In genomic region chr16:23960081-23960499, GRCh38 we compare ENCODE assay signal across 20 cellular contexts.
A peak's percentile ranks its signal among the peaks of the same experiment; 100 is the strongest.
DNase-seq lines count a peak whose midpoint lies in the region; ATAC-seq, FAIRE-seq and TF ChIP-seq lines count a peak whose summit lies in the region.
"Had no signal": no experiment of that assay in that cellular context is flagged by ENCODE, and none has a peak within 500 bp of the region (broad histone marks: within the 10 kb centered on the region; RNA-seq: fewer than 3 reads in every experiment).

No MANE protein-coding gene starts in this region.

- peaks cover 18% of the 10 kb centered on the region for H3K36me3 Mint-ChIP-seq in activated CD4-positive, alpha-beta T cell treated with anti-CD3 and anti-CD28 coated beads, Interleukin-2, amount 10 ng/mL, durations not matched to agents 24 days and 14 days (ENCODE audit: low read depth)
- H3K36me3 Mint-ChIP-seq in activated T-helper 2 cell treated with anti-CD3 and anti-CD28 coated beads, Interferon-gamma antibody, Interleukin-2, Interleukin-4, amounts not matched to agents 10 μg/mL and 5 μg/mL and 100 μg/mL, durations not matched to agents 14 hours and 24 hours and 36 hours (ENCODE audit: low read depth), result peaks cover 22% of the 10 kb centered on the region
- H3K36me3 Mint-ChIP-seq in natural killer cell, result no peaks in the 10 kb centered on the region

- peaks cover 0 to 7% (median 0%) of the 10 kb centered on the region in 9 donors for H3K27me3 ChIP-seq in heart left ventricle
- H3K27me3 ChIP-seq: adrenal gland, upper lobe of left lung had no signal

- H3K4me1 ChIP-seq in heart left ventricle, result peaks cover 0 to 28% (median 0%) of the 10 kb centered on the region in 12 donors
- H3K4me1 ChIP-seq: adrenal gland had no signal

- no peaks in the 10 kb centered on the region for H3K36me3 ChIP-seq in heart left ventricle
- H3K36me3 ChIP-seq: adrenal gland, upper lobe of left lung, WERI-Rb-1 had no signal

- H3K27ac ChIP-seq in heart left ventricle, result no peak overlapping the region
- H3K27ac ChIP-seq: adrenal gland, C4-2B, upper lobe of left lung, WERI-Rb-1 had no signal

- H3K9me3 ChIP-seq in heart left ventricle, result no peaks in the 10 kb centered on the region
- H3K9me3 ChIP-seq: adrenal gland, upper lobe of left lung had no signal

- intact Hi-C loops in activated CD4-positive, alpha-beta T cell treated with anti-CD3 and anti-CD28 coated beads, Interleukin-2, amount 10 ng/mL, durations not matched to agents 24 days and 14 days (cut with micrococcal nuclease), result loop anchor here (2.0 to 5.0 kb wide), 2 partner anchors 43 to 79 kb away; no protein-coding TSS in a partner anchor
- intact Hi-C loops in activated T-helper 2 cell treated with anti-CD3 and anti-CD28 coated beads, Interferon-gamma antibody, Interleukin-2, Interleukin-4, amounts not matched to agents 10 μg/mL and 5 μg/mL and 100 μg/mL, durations not matched to agents 14 hours and 24 hours and 36 hours (cut with micrococcal nuclease), result loop anchor here (5.0 kb wide), 2 partner anchors 133 to 158 kb away; no protein-coding TSS in a partner anchor
- intact Hi-C loops in natural killer cell (cut with micrococcal nuclease), result no loop called here
- intact Hi-C loops in heart left ventricle (cut with DNase I), result no loop called here

- H3K4me3 ChIP-seq in heart left ventricle, result no peak overlapping the region
- H3K4me3 ChIP-seq: adrenal gland, upper lobe of left lung had no signal

- H3K4me1 Mint-ChIP-seq in activated CD4-positive, alpha-beta T cell treated with anti-CD3 and anti-CD28 coated beads, Interleukin-2, amount 10 ng/mL, durations not matched to agents 24 days and 14 days, result peaks cover 55% of the 10 kb centered on the region
- H3K4me1 Mint-ChIP-seq in activated T-helper 2 cell treated with anti-CD3 and anti-CD28 coated beads, Interferon-gamma antibody, Interleukin-2, Interleukin-4, amounts not matched to agents 10 μg/mL and 5 μg/mL and 100 μg/mL, durations not matched to agents 14 hours and 24 hours and 36 hours (ENCODE audit: low read depth), result peaks cover 52% of the 10 kb centered on the region
- H3K4me1 Mint-ChIP-seq in natural killer cell, result peaks cover 56 to 67% of the 10 kb centered on the region in 2 donors

- TF ChIP-seq POLR2A in GM12891 (IDR thresholded peaks at IDR 0.05; ENCODE audit: low read depth, low read length), result no peak
- TF ChIP-seq POLR2A in heart left ventricle (IDR thresholded peaks at IDR 0.05), result no peak

- H3K27ac Mint-ChIP-seq in activated CD4-positive, alpha-beta T cell treated with anti-CD3 and anti-CD28 coated beads, Interleukin-2, amount 10 ng/mL, durations not matched to agents 24 days and 14 days, result peak overlapping the region; percentile 79
- peak overlapping the region; percentile 74 for H3K27ac Mint-ChIP-seq in activated T-helper 2 cell treated with anti-CD3 and anti-CD28 coated beads, Interferon-gamma antibody, Interleukin-2, Interleukin-4, amounts not matched to agents 10 μg/mL and 5 μg/mL and 100 μg/mL, durations not matched to agents 14 hours and 24 hours and 36 hours
- H3K27ac Mint-ChIP-seq in natural killer cell, result peak overlapping the region; percentile 27 to 66

- no peak for FAIRE-seq in GM12891 (lab: Jason Lieb, UNC)
- FAIRE-seq: A204.1, frontal cortex had no signal

- no peak for DNase-seq in activated CD4-positive, alpha-beta T cell treated with anti-CD3 and anti-CD28 coated beads, Interleukin-2, amount 10 ng/mL, durations not matched to agents 24 days and 14 days
- no peak for DNase-seq in activated CD4-positive, alpha-beta T cell treated with anti-CD3 and anti-CD28 coated beads for 48 hours
- DNase-seq in GM12891 (ENCODE audit: insufficient read length, low spot score) (no peak), natural killer cell (no peak), heart left ventricle (no peak), medulla oblongata (ENCODE audit: extremely low spot score) (no peak)
- no peak for DNase-seq in activated T-helper 2 cell treated with anti-CD3 and anti-CD28 coated beads, Interferon-gamma antibody, Interleukin-2, Interleukin-4, amounts not matched to agents 10 μg/mL and 5 μg/mL and 100 μg/mL, durations not matched to agents 14 hours and 24 hours and 36 hours (ENCODE audit: low spot score)
- DNase-seq: adrenal gland; Karpas-422; NCI-H1105; NCI-H2081 treated with DMSO at 0.1 percent for 48 hours; NCI-H510A treated with DMSO at 0.1 percent for 48 hours; stimulated activated naive CD4-positive, alpha-beta T cell treated with Interleukin-2 at 50 U/mL for 16 hours; SW 1271; upper lobe of left lung; WERI-Rb-1 had no signal

- WGBS in heart left ventricle, 4 donors, result 49 to 61% (median 54%) methylated on average over 2 of the region's 2 CpGs

- ATAC-seq in natural killer cell, result peak in 2 of 3 donors; percentile 15 to 26
- ATAC-seq in GM21723 (IDR thresholded peaks at IDR 0.05; ENCODE audit: unreplicated experiment), result no peak
- ATAC-seq in heart left ventricle, result no peak

- peaks cover 5% of the 10 kb centered on the region for H3K9me3 Mint-ChIP-seq in activated CD4-positive, alpha-beta T cell treated with anti-CD3 and anti-CD28 coated beads, Interleukin-2, amount 10 ng/mL, durations not matched to agents 24 days and 14 days
- H3K9me3 Mint-ChIP-seq in activated T-helper 2 cell treated with anti-CD3 and anti-CD28 coated beads, Interferon-gamma antibody, Interleukin-2, Interleukin-4, amounts not matched to agents 10 μg/mL and 5 μg/mL and 100 μg/mL, durations not matched to agents 14 hours and 24 hours and 36 hours, result no peaks in the 10 kb centered on the region
- no peaks in the 10 kb centered on the region for H3K9me3 Mint-ChIP-seq in natural killer cell

- TF ChIP-seq CTCF in natural killer cell (IDR thresholded peaks at IDR 0.05), result no peak
- no peak for TF ChIP-seq CTCF in heart left ventricle (IDR thresholded peaks at IDR 0.05)

- no peaks in the 10 kb centered on the region for H3K27me3 Mint-ChIP-seq in activated CD4-positive, alpha-beta T cell treated with anti-CD3 and anti-CD28 coated beads, Interleukin-2, amount 10 ng/mL, durations not matched to agents 24 days and 14 days
- H3K27me3 Mint-ChIP-seq in activated T-helper 2 cell treated with anti-CD3 and anti-CD28 coated beads, Interferon-gamma antibody, Interleukin-2, Interleukin-4, amounts not matched to agents 10 μg/mL and 5 μg/mL and 100 μg/mL, durations not matched to agents 14 hours and 24 hours and 36 hours (ENCODE audit: low read depth), result no peaks in the 10 kb centered on the region
- H3K27me3 Mint-ChIP-seq in natural killer cell (ENCODE audit: low read depth in 2 of 2), result no peaks in the 10 kb centered on the region

- peak overlapping the region; percentile 59 for H3K4me3 Mint-ChIP-seq in activated CD4-positive, alpha-beta T cell treated with anti-CD3 and anti-CD28 coated beads, Interleukin-2, amount 10 ng/mL, durations not matched to agents 24 days and 14 days
- peak overlapping the region; percentile 23 for H3K4me3 Mint-ChIP-seq in activated T-helper 2 cell treated with anti-CD3 and anti-CD28 coated beads, Interferon-gamma antibody, Interleukin-2, Interleukin-4, amounts not matched to agents 10 μg/mL and 5 μg/mL and 100 μg/mL, durations not matched to agents 14 hours and 24 hours and 36 hours (ENCODE audit: low read depth)
- H3K4me3 Mint-ChIP-seq in natural killer cell, result peak overlapping the region; percentile 6

TF ChIP-seq in GM12891, 5 proteins besides CTCF, POLR2A, EP300 and RAD21:
- TF ChIP-seq PAX5 (IDR thresholded peaks at IDR 0.05; ENCODE audit: insufficient read depth, low read length, severe bottlenecking), result no peak
- no peak for TF ChIP-seq TAF1 (IDR thresholded peaks at IDR 0.05; ENCODE audit: low read depth, low read length)
- TF ChIP-seq SPI1 (IDR thresholded peaks at IDR 0.05; ENCODE audit: low read depth, low read length), result 0 out of 2 replicates have a peak, but pooled peaks have one; percentile 4
- no peak for TF ChIP-seq POLR2AphosphoS5 (IDR thresholded peaks at IDR 0.05; ENCODE audit: low read depth, low read length)

Comparison
In these comparisons a context has a peak if more than half of its experiments do, and no peak if none do; other contexts are left out.
1. H3K4me3 Mint-ChIP-seq: peak in every context shown above with its lines; median percentile 59 in activated CD4-positive, alpha-beta T cell treated with anti-CD3 and anti-CD28 coated beads, Interleukin-2, amount 10 ng/mL, durations not matched to agents 24 days and 14 days; 23 in activated T-helper 2 cell treated with anti-CD3 and anti-CD28 coated beads, Interferon-gamma antibody, Interleukin-2, Interleukin-4, amounts not matched to agents 10 μg/mL and 5 μg/mL and 100 μg/mL, durations not matched to agents 14 hours and 24 hours and 36 hours; 6 in natural killer cell.
2. ATAC-seq: peak in natural killer cell (2 of 3); none in GM21723 (single experiment) and heart left ventricle (0 of 4).
3. intact Hi-C loops: an anchor here in activated CD4-positive, alpha-beta T cell treated with anti-CD3 and anti-CD28 coated beads, Interleukin-2, amount 10 ng/mL, durations not matched to agents 24 days and 14 days (2.0 to 5.0 kb wide) and activated T-helper 2 cell treated with anti-CD3 and anti-CD28 coated beads, Interferon-gamma antibody, Interleukin-2, Interleukin-4, amounts not matched to agents 10 μg/mL and 5 μg/mL and 100 μg/mL, durations not matched to agents 14 hours and 24 hours and 36 hours (5.0 kb wide); none called in natural killer cell and heart left ventricle.
4. Peak in every context shown above with its lines, with median percentiles within 50 percentile points of each other: H3K27ac Mint-ChIP-seq.